Comparison of ENCODE assay signal across 2 cellular contexts in genomic region chr18:35171315-35171987, GRCh38.
TF ChIP-seq lines count a peak whose summit lies in the region.

No MANE protein-coding gene starts in this region.

TF ChIP-seq in K562, 482 proteins besides CTCF, POLR2A, EP300 and RAD21 (continued from another document):
- TF ChIP-seq PREB (CRISPR knock-in tag; IDR thresholded peaks at IDR 0.05) (no peak), BACH1 (tag; IDR thresholded peaks at IDR 0.05) (0 out of 2 replicates have a peak, but pooled peaks have one; percentile 21), ZNF316 (IDR thresholded peaks at IDR 0.05) (peak; percentile 37; the same call in 1 of the 2 replicates), PCBP1 (IDR thresholded peaks at IDR 0.05; ENCODE audit: low read depth, low read length, poor library complexity, severe bottlenecking) (no peak), C11orf30 (IDR thresholded peaks at IDR 0.05; ENCODE audit: low read depth) (peak; percentile 34)

TF ChIP-seq in liver, 16 proteins besides CTCF, POLR2A, EP300 and RAD21 (continued from another document):
- peak; percentile 17 for TF ChIP-seq ZBTB33 (IDR thresholded peaks at IDR 0.05)
- TF ChIP-seq TAF1 (conservative IDR thresholded peaks at IDR 0.05): no peak
- peak; percentile 87 for TF ChIP-seq FOXA1 (IDR thresholded peaks at IDR 0.05)
- peak; percentile 42 to 64 for TF ChIP-seq RXRA (IDR thresholded peaks at IDR 0.05)
- TF ChIP-seq ATF3 (IDR thresholded peaks at IDR 0.05): peak; percentile 50
- TF ChIP-seq NR2F2 (IDR thresholded peaks at IDR 0.05): no peak
- TF ChIP-seq GABPA (IDR thresholded peaks at IDR 0.05 in 1 of 2, conservative IDR thresholded peaks at IDR 0.05 in 1 of 2): peak in 1 of 2 donors; percentile 11
- peak; percentile 72 for TF ChIP-seq YY1 (IDR thresholded peaks at IDR 0.05)
- peak; percentile 70 to 81 for TF ChIP-seq HNF4A (conservative IDR thresholded peaks at IDR 0.05)
- TF ChIP-seq HNF4G (IDR thresholded peaks at IDR 0.05): no peak
- TF ChIP-seq JUND (IDR thresholded peaks at IDR 0.05): peak; percentile 72 to 91
